ENCODE assay signal across 20 cellular contexts in genomic region chr3:139187154-139187553, GRCh38.
A peak's percentile ranks its signal among the peaks of the same experiment; 100 is the strongest.
DNase-seq lines count a peak whose midpoint lies in the region; ATAC-seq and FAIRE-seq lines count a peak whose summit lies in the region.
"Had no signal": no experiment of that assay in that cellular context is flagged by ENCODE, and none has a peak within 500 bp of the region (broad histone marks: within the 10 kb centered on the region; RNA-seq: fewer than 3 reads in every experiment).

No MANE protein-coding gene starts in this region.

- H3K27ac ChIP-seq in small intestine (ENCODE audit: low read depth in 1 of 2, low read length in 1 of 2) (no peak overlapping the region), aorta (ENCODE audit: low read depth in 1 of 2, low read length in 2 of 2) (no peak overlapping the region)
- H3K27ac ChIP-seq: C4-2B, RWPE1 had no signal

- WGBS in small intestine, 3 donors: 10 to 25% (median 17%) methylated on average over 1 of the region's 1 CpG
- WGBS in aorta, 2 donors: 13 to 15% methylated on average over 1 of the region's 1 CpG

- no peaks in the 10 kb centered on the region for H3K36me3 ChIP-seq in small intestine (ENCODE audit: control insufficient read depth in 2 of 2, insufficient read depth in 2 of 2, low read length in 2 of 2)
- no peaks in the 10 kb centered on the region for H3K36me3 ChIP-seq in aorta (ENCODE audit: control insufficient read depth in 1 of 2, insufficient read depth in 2 of 2, low read length in 1 of 2)

- H3K4me1 ChIP-seq in small intestine (ENCODE audit: control insufficient read depth in 2 of 2, insufficient read depth in 1 of 2, low read depth in 1 of 2, low read length in 1 of 2): no peaks in the 10 kb centered on the region
- no peaks in the 10 kb centered on the region for H3K4me1 ChIP-seq in aorta (ENCODE audit: control insufficient read depth in 1 of 2, insufficient read depth in 2 of 2, low read length in 2 of 2)

- ATAC-seq in left colon (peak; percentile 90), aorta (ENCODE audit: low FRiP score) (no peak)
- ATAC-seq: HepG2, PC-3 had no signal

- no peak overlapping the region for H3K4me3 ChIP-seq in small intestine (ENCODE audit: low read depth in 1 of 2, low read length in 2 of 2)
- H3K4me3 ChIP-seq in aorta (ENCODE audit: low read length in 2 of 2): no peak overlapping the region

- FAIRE-seq in small intestine (lab: Jason Lieb, UNC): no peak
- FAIRE-seq: G401.6, HepG2 had no signal

- DNase-seq in HT-29 (ENCODE audit: low spot score): peak; percentile 30
- peak; percentile 13 for DNase-seq in RPMI7951 (ENCODE audit: low read depth)
- peak in 1 of 2 donors; percentile 36 for DNase-seq in left colon
- DNase-seq in small intestine: peak; percentile 62
- DNase-seq in T1000 (lab: John Stamatoyannopoulos, UW): no peak
- DNase-seq in aorta: no peak
- DNase-seq in NCI-H1417 treated with DMSO at 0.1 percent for 48 hours (lab: John Stamatoyannopoulos, UW): no peak
- DNase-seq: AML-193, HFFc6, KG1, MV-4-11, NCI-H1436 treated with DMSO at 0.1 percent for 48 hours, NCI-H2029, NCI-H2171 treated with DMSO at 0.1 percent for 48 hours, NCI-H748 treated with DMSO at 0.1 percent for 48 hours, PC-3 had no signal

- H3K27me3 ChIP-seq in small intestine (ENCODE audit: control insufficient read depth in 2 of 2, insufficient read depth in 2 of 2, low read length in 2 of 2): no peaks in the 10 kb centered on the region
- H3K27me3 ChIP-seq in aorta (ENCODE audit: control insufficient read depth in 1 of 2, insufficient read depth in 2 of 2, low read length in 1 of 2): no peaks in the 10 kb centered on the region

- intact Hi-C loops in left colon (cut with DNase I, micrococcal nuclease): no loop called here
- intact Hi-C loops in aorta (cut with DNase I): no loop called here

- H3K9me3 ChIP-seq in small intestine (ENCODE audit: control insufficient read depth, low read depth) (no peaks in the 10 kb centered on the region), aorta (ENCODE audit: control insufficient read depth, low read length) (no peaks in the 10 kb centered on the region)

Comparison
In these comparisons a context has a peak if more than half of its experiments do, and no peak if none do; other contexts are left out.
1. DNase-seq: peak in HT-29 (single experiment), RPMI7951 (single experiment) and small intestine (single experiment); none in T1000 (single experiment), aorta (0 of 2) and NCI-H1417 treated with DMSO at 0.1 percent for 48 hours (single experiment).